Comparison of ENCODE assay signal across 8 cellular contexts in the genomic region with DNA sequence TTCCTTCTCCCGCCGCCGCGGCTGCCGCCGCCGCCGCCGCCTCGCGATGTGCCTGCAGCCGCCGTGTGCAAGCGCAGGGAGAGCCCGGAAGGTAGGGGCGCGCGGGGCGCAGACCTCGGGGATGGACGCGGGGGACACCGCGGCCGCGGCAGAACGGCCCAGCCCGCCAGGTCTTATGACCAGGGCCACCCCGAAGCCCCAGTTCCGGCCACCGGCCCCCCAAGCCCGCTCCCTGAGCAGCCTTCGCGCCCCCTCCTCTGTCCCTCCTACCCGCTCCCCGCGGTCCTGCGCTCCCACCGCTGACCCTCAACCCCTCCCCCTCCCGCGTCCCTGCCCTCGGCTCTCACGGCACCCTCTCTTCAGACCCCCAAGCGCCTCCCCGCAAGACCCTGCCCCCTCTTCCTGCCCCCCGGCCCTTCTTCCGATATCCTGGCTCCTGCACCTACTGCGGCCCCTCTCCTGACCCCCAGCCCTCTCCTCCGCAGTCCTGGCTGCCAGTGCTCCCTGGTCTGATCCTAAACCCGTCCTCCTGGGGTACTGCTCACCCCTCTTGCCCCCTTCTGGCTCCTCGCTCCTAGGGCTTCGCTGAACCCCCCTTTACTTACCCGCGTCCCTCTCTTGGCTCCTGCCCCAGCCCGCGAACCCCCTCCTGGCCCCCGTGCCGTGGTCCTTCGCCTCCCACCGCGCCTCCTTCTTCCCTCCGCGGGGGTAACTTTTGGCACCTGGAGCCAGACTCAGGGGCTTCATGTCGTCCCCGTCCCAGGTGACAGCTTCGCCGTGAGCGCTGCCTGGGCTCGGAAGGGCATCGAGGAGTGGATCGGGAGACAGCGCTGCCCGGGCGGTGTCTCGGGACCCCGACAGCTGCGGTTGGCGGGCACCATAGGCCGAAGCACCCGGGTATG. TPM values are rescaled to one million over a fixed set of nuclear protein-coding genes. Genes with fewer than 3 reads are reported as not detected.
DNase-seq lines count a peak whose midpoint lies in the region; ATAC-seq and TF ChIP-seq lines count a peak whose summit lies in the region.

No MANE protein-coding gene starts in this region.

- no peak overlapping the region for H3K27ac Mint-ChIP-seq in CD8-positive, alpha-beta T cell
- no peak overlapping the region for H3K27ac Mint-ChIP-seq in activated naive CD4-positive, alpha-beta T cell treated with anti-CD3 and anti-CD28 coated beads for 36 hours

- peak overlapping the region; percentile 48 for H3K4me3 ChIP-seq in CD8-positive, alpha-beta T cell (ENCODE audit: low read depth, low read length)
- H3K4me3 ChIP-seq in HUES48 (ENCODE audit: low read depth, low read length), result peak overlapping the region; percentile 66
- H3K4me3 ChIP-seq in iPS-20b (ENCODE audit: low read length), result peak overlapping the region; percentile 64; the same call in 1 of the 2 replicates

- TF ChIP-seq CTCF in CD8-positive, alpha-beta T cell (IDR thresholded peaks at IDR 0.05), result no peak

- H3K4me3 Mint-ChIP-seq in CD8-positive, alpha-beta T cell, result peak overlapping the region; percentile 82
- H3K4me3 Mint-ChIP-seq in activated naive CD4-positive, alpha-beta T cell treated with anti-CD3 and anti-CD28 coated beads for 36 hours, result peak overlapping the region; percentile 67

- H3K27me3 ChIP-seq in CD8-positive, alpha-beta T cell (ENCODE audit: insufficient read depth, low read length), result no peaks in the 10 kb centered on the region
- H3K27me3 ChIP-seq in HUES48 (ENCODE audit: control insufficient read depth, insufficient read depth, low read length) (peaks cover 56% of the 10 kb centered on the region), iPS-20b (ENCODE audit: insufficient read depth, low read length) (peaks cover 62% of the 10 kb centered on the region)

- peak; percentile 19 for ATAC-seq in CD8-positive, alpha-beta T cell
- ATAC-seq in GM21390 (IDR thresholded peaks at IDR 0.05; ENCODE audit: unreplicated experiment), result peak; percentile 48

- no peaks in the 10 kb centered on the region for H3K27me3 Mint-ChIP-seq in CD8-positive, alpha-beta T cell (ENCODE audit: low read depth)
- H3K27me3 Mint-ChIP-seq in activated naive CD4-positive, alpha-beta T cell treated with anti-CD3 and anti-CD28 coated beads for 36 hours (ENCODE audit: low read depth), result no peaks in the 10 kb centered on the region

- no peak overlapping the region for H3K9ac ChIP-seq in HUES48 (ENCODE audit: low read depth, low read length)
- no peak overlapping the region; the same call in 1 of the 2 replicates for H3K9ac ChIP-seq in iPS-20b (ENCODE audit: low read depth, low read length)

- H3K36me3 ChIP-seq in CD8-positive, alpha-beta T cell (ENCODE audit: insufficient read depth, low read length), result no peaks in the 10 kb centered on the region
- H3K36me3 ChIP-seq in HUES48 (ENCODE audit: control insufficient read depth, insufficient read depth, low read length), result no peaks in the 10 kb centered on the region
- no peaks in the 10 kb centered on the region for H3K36me3 ChIP-seq in iPS-20b (ENCODE audit: insufficient read depth, low read depth, low read length)

- H3K4me1 Mint-ChIP-seq in CD8-positive, alpha-beta T cell (ENCODE audit: low read depth), result peaks cover 33% of the 10 kb centered on the region
- peaks cover 18% of the 10 kb centered on the region for H3K4me1 Mint-ChIP-seq in activated naive CD4-positive, alpha-beta T cell treated with anti-CD3 and anti-CD28 coated beads for 36 hours (ENCODE audit: low read depth)

- H3K4me1 ChIP-seq in CD8-positive, alpha-beta T cell (ENCODE audit: insufficient read depth, low read length), result peaks cover 32% of the 10 kb centered on the region
- H3K4me1 ChIP-seq in HUES48 (ENCODE audit: control insufficient read depth, insufficient read depth, low read length) (peaks cover 3% of the 10 kb centered on the region; the same call in 1 of the 2 replicates), iPS-20b (ENCODE audit: insufficient read depth, low read length) (no peaks in the 10 kb centered on the region)

- intact Hi-C loops in CD8-positive, alpha-beta T cell (cut with DNase I, micrococcal nuclease), result loop anchor here (1.0 to 10.0 kb wide), 11 partner anchors 20 to 1084 kb away; a partner anchor contains a TSS
- intact Hi-C loops in activated naive CD4-positive, alpha-beta T cell treated with anti-CD3 and anti-CD28 coated beads for 36 hours (cut with micrococcal nuclease), result loop anchor here (1.0 to 5.0 kb wide), 11 partner anchors 40 to 337 kb away; no protein-coding TSS in a partner anchor

- H3K9me3 ChIP-seq in CD8-positive, alpha-beta T cell (ENCODE audit: low read length), result no peaks in the 10 kb centered on the region
- H3K9me3 ChIP-seq in HUES48 (ENCODE audit: control insufficient read depth, insufficient read depth, low read length) (no peaks in the 10 kb centered on the region), iPS-20b (ENCODE audit: insufficient read depth, low read depth, low read length) (no peaks in the 10 kb centered on the region)

- POLR2A ChIA-PET in CD8-positive, alpha-beta T cell (lab: Charles Lee), result interaction anchor here (0.6 kb wide), 1 partner anchor 396 kb away, joined by 3 read pairs; a partner anchor contains a TSS

- peaks cover 4% of the 10 kb centered on the region for H3K9me3 Mint-ChIP-seq in CD8-positive, alpha-beta T cell
- H3K9me3 Mint-ChIP-seq in activated naive CD4-positive, alpha-beta T cell treated with anti-CD3 and anti-CD28 coated beads for 36 hours, result peaks cover 4% of the 10 kb centered on the region

- CTCF ChIA-PET in CD8-positive, alpha-beta T cell (lab: Charles Lee), result interaction anchor here (1.0 kb wide), 1 partner anchor 179 kb away, joined by 3 read pairs; no protein-coding TSS in a partner anchor
- CTCF ChIA-PET in activated naive CD4-positive, alpha-beta T cell treated with anti-CD3 and anti-CD28 coated beads for 36 hours (lab: Charles Lee), result interaction anchor here (1.0 to 1.1 kb wide), 2 partner anchors 79 to 116 kb away, joined by 3 to 4 read pairs; no protein-coding TSS in a partner anchor

- H3K36me3 Mint-ChIP-seq in CD8-positive, alpha-beta T cell, result peaks cover under 1% of the 10 kb centered on the region
- no peaks in the 10 kb centered on the region for H3K36me3 Mint-ChIP-seq in activated naive CD4-positive, alpha-beta T cell treated with anti-CD3 and anti-CD28 coated beads for 36 hours (ENCODE audit: low read depth)

- no peak overlapping the region for H3K27ac ChIP-seq in CD8-positive, alpha-beta T cell (ENCODE audit: low read depth, low read length)
- no peak overlapping the region for H3K27ac ChIP-seq in HUES48 (ENCODE audit: low read depth, low read length)
- no peak overlapping the region for H3K27ac ChIP-seq in iPS-20b (ENCODE audit: low read length)

- DNase-seq in CD8-positive, alpha-beta T cell, result peak in 4 of 7 experiments; percentile 7 to 50 (median 26)
- peak; percentile 55 for DNase-seq in activated naive CD4-positive, alpha-beta T cell treated with anti-CD3 and anti-CD28 coated beads for 36 hours
- peak; percentile 5 to 34 for DNase-seq in stimulated activated CD4-positive, alpha-beta T cell treated with anti-CD3 and anti-CD28 coated beads, Interleukin-4, amount 100 ng/mL, for 4 hours
- DNase-seq in hepatic stellate cell (ENCODE audit: low spot score) (no peak), NCI-H2107 (lab: John Stamatoyannopoulos, UW) (no peak)

RNA-seq across cellular contexts. Expression of a gene that starts 0.7 kb away (rescaled TPM):
- total RNA-seq in CD8-positive, alpha-beta T cell, result 1 to 10 TPM; 6.0 to 7.5 TPM
- 1 to 10 TPM; 2.6 to 3.2 TPM for total RNA-seq in activated naive CD4-positive, alpha-beta T cell treated with anti-CD3 and anti-CD28 coated beads for 36 hours

Comparison
In these comparisons a context has a peak if more than half of its experiments do, and no peak if none do; other contexts are left out.
1. DNase-seq: peak in CD8-positive, alpha-beta T cell (4 of 7), activated naive CD4-positive, alpha-beta T cell treated with anti-CD3 and anti-CD28 coated beads for 36 hours (single experiment) and stimulated activated CD4-positive, alpha-beta T cell treated with anti-CD3 and anti-CD28 coated beads, Interleukin-4, amount 100 ng/mL, for 4 hours (2 of 2); none in hepatic stellate cell (single experiment) and NCI-H2107 (single experiment).
2. Peak in every context shown above with its lines, with median percentiles within 50 percentile points of each other: H3K4me3 ChIP-seq.